9 cellular contexts compared by ENCODE assay signal in genomic region chr20:23049933-23050838, GRCh38.
DNase-seq lines count a peak whose midpoint lies in the region; ATAC-seq and TF ChIP-seq lines count a peak whose summit lies in the region.
"Had no signal": no experiment of that assay in that cellular context is flagged by ENCODE, and none has a peak within 500 bp of the region (broad histone marks: within the 10 kb centered on the region; RNA-seq: fewer than 3 reads in every experiment).

No MANE protein-coding gene starts in this region.

- no peak overlapping the region for H3K9ac ChIP-seq in iPS-20b (ENCODE audit: low read depth, low read length)

- H3K36me3 ChIP-seq in iPS-20b (ENCODE audit: insufficient read depth, low read depth, low read length), result no peaks in the 10 kb centered on the region

- TF ChIP-seq CTCF in astrocyte of the spinal cord (IDR thresholded peaks at IDR 0.05; ENCODE audit: low read depth, low read length), result no peak

- in situ Hi-C loops in astrocyte of the spinal cord (cut with HindIII; ENCODE audit: low sequenced_read_pairs), result no loop called here

- H3K4me1 ChIP-seq in iPS-20b (ENCODE audit: insufficient read depth, low read length), result peaks cover 4% of the 10 kb centered on the region; the same call in 1 of the 2 replicates

- no peak for ATAC-seq in HG03342 (IDR thresholded peaks at IDR 0.05; ENCODE audit: unreplicated experiment)
- no peak for ATAC-seq in GM21825 (IDR thresholded peaks at IDR 0.05; ENCODE audit: unreplicated experiment)

- H3K27ac ChIP-seq in iPS-20b (ENCODE audit: low read length) (no peak overlapping the region), skin epidermis (peak overlapping the region; percentile 35 to 95 (median 89))
- H3K27ac ChIP-seq: HL-60 had no signal

- H3K4me3 ChIP-seq in astrocyte of the spinal cord (ENCODE audit: low read depth, low read length), result peak overlapping the region; percentile 44
- H3K4me3 ChIP-seq in iPS-20b (ENCODE audit: low read length), result peak overlapping the region; percentile 76
- peak overlapping the region; percentile 44 to 73 (median 53) for H3K4me3 ChIP-seq in skin epidermis

- peaks cover 89% of the 10 kb centered on the region for H3K27me3 ChIP-seq in iPS-20b (ENCODE audit: insufficient read depth, low read length)

- peak; percentile 63 for DNase-seq in HPDE6-E6E7 (ENCODE audit: extremely low spot score)
- DNase-seq in astrocyte of the spinal cord (ENCODE audit: low read depth, low spot score), result peak; percentile 24
- no peak for DNase-seq in NCI-H1105 (lab: John Stamatoyannopoulos, UW)
- DNase-seq in NCI-H2029 treated with DMSO at 0.1 percent for 48 hours (lab: John Stamatoyannopoulos, UW), result no peak

- no peaks in the 10 kb centered on the region for H3K9me3 ChIP-seq in iPS-20b (ENCODE audit: insufficient read depth, low read depth, low read length)

Comparison
In these comparisons a context has a peak if more than half of its experiments do, and no peak if none do; other contexts are left out.
1. DNase-seq: peak in HPDE6-E6E7 (single experiment) and astrocyte of the spinal cord (single experiment); none in NCI-H1105 (single experiment) and NCI-H2029 treated with DMSO at 0.1 percent for 48 hours (single experiment).
2. Peak in every context shown above with its lines, with median percentiles within 50 percentile points of each other: H3K4me3 ChIP-seq.